ENCODE assay signal across 11 cellular contexts in genomic region chr16:2056681-2057407, GRCh38. TPM values are rescaled to one million over a fixed set of nuclear protein-coding genes. Genes with fewer than 3 reads are reported as not detected.
DNase-seq lines count a peak whose midpoint lies in the region; ATAC-seq and TF ChIP-seq lines count a peak whose summit lies in the region.
"Had no signal": no experiment of that assay in that cellular context is flagged by ENCODE, and none has a peak within 500 bp of the region (broad histone marks: within the 10 kb centered on the region; RNA-seq: fewer than 3 reads in every experiment).

No MANE protein-coding gene starts in this region.

- no peaks in the 10 kb centered on the region for H3K4me1 ChIP-seq in HEK293 (ENCODE audit: control insufficient read depth, insufficient read depth, low read length)
- H3K4me1 ChIP-seq: SJSA1 had no signal

- in situ Hi-C loops in brain microvascular endothelial cell (cut with HindIII; ENCODE audit: low pct_ligation_motif_present, low sequenced_read_pairs), result no loop called here

- peak in 10 of 14 donors; percentile 7 to 57 (median 22) for DNase-seq in C1 segment of cervical spinal cord (lab: John Stamatoyannopoulos, UW)
- no peak for DNase-seq in brain microvascular endothelial cell
- no peak for DNase-seq in NAMALWA (ENCODE audit: low spot score)
- no peak for DNase-seq in lower leg skin (ENCODE audit: low spot score in 2 of 2)
- no peak for DNase-seq in NCI-H187 (lab: John Stamatoyannopoulos, UW)
- DNase-seq: NCI-H1092 treated with DMSO at 0.1 percent for 48 hours; stimulated activated CD4-positive, alpha-beta T cell treated with anti-CD3 and anti-CD28 coated beads, Interleukin-4, amount 100 ng/mL, for 24 hours had no signal

- POLR2A ChIA-PET in HEK293 (lab: Yijun Ruan, JAX), result interaction anchor here (1.0 to 2.0 kb wide), 2 partner anchors 9 to 28 kb away, joined by 3 to 6 read pairs; partner anchors contain the start of genes NTHL1 and TSC2

- intact Hi-C loops in lower leg skin (cut with DNase I; ENCODE audit: low total_unique reads), result no loop called here

- H3K27me3 ChIP-seq in brain microvascular endothelial cell (replicated peaks), result no peaks in the 10 kb centered on the region
- H3K27me3 ChIP-seq: SJSA1 had no signal

- no peaks in the 10 kb centered on the region for H3K4me1 Mint-ChIP-seq in nephron

- H3K9me3 ChIP-seq in HEK293 (ENCODE audit: control insufficient read depth, insufficient read depth, low read depth, low read length), result no peaks in the 10 kb centered on the region
- H3K9me3 ChIP-seq: SJSA1 had no signal

- 89 to 91% methylated on average over 18 to 19 of the region's 19 CpGs for WGBS in lower leg skin, 2 donors

- no peaks in the 10 kb centered on the region for H3K9me3 Mint-ChIP-seq in nephron

- H3K27ac ChIP-seq in HEK293 (ENCODE audit: extremely low read depth, low read depth, low read length) (no peak overlapping the region), brain microvascular endothelial cell (no peak overlapping the region)
- H3K27ac ChIP-seq: SJSA1 had no signal

- no peak overlapping the region for H3K4me3 Mint-ChIP-seq in nephron

- peaks cover 4% of the 10 kb centered on the region for H3K27me3 Mint-ChIP-seq in nephron (ENCODE audit: low read depth)

- no peak for TF ChIP-seq POLR2A in lower leg skin (IDR thresholded peaks at IDR 0.05)

- CTCF ChIA-PET in HEK293 (lab: Yijun Ruan, JAX), result interaction anchor here (0.5 to 1.2 kb wide), 6 partner anchors 16 to 194 kb away, joined by 3 to 10 read pairs (median 4); no protein-coding TSS in a partner anchor

- peak overlapping the region in 2 of 3 experiments; percentile 28 to 41 for H3K27ac Mint-ChIP-seq in nephron

- peaks cover 18% of the 10 kb centered on the region for H3K36me3 Mint-ChIP-seq in nephron (ENCODE audit: low read depth)

- peak; percentile 56 for TF ChIP-seq CTCF in HEK293 (tag by site-specific recombination; IDR thresholded peaks at IDR 0.05)
- TF ChIP-seq CTCF in brain microvascular endothelial cell (IDR thresholded peaks at IDR 0.05; ENCODE audit: low read depth, low read length, missing control alignments), result peak; percentile 46
- TF ChIP-seq CTCF in nephron (IDR thresholded peaks at IDR 0.05; ENCODE audit: unreplicated experiment in 3 of 3), result peak; percentile 31 to 50 (median 42)
- no peak for TF ChIP-seq CTCF in lower leg skin (IDR thresholded peaks at IDR 0.05)

- H3K4me3 ChIP-seq in HEK293 (ENCODE audit: low read depth, low read length), result no peak overlapping the region
- no peak overlapping the region for H3K4me3 ChIP-seq in brain microvascular endothelial cell (ENCODE audit: low read depth, low read length)
- no peak overlapping the region for H3K4me3 ChIP-seq in lower leg skin (ENCODE audit: low read depth, poor library complexity, severe bottlenecking)
- H3K4me3 ChIP-seq: SJSA1 had no signal

- no peak for ATAC-seq in HG02571 (IDR thresholded peaks at IDR 0.05; ENCODE audit: unreplicated experiment)

- peaks cover 0 to 81% of the 10 kb centered on the region in 2 experiments; a peak in 2 of 3 replicates for H3K36me3 ChIP-seq in HEK293 (ENCODE audit: control insufficient read depth in 2 of 2, insufficient read depth in 1 of 2, low read length in 2 of 2)
- peaks cover 67% of the 10 kb centered on the region for H3K36me3 ChIP-seq in brain microvascular endothelial cell (replicated peaks)

TF ChIP-seq in HEK293, 187 proteins besides CTCF, POLR2A, EP300 and RAD21:
- peak; percentile 21; the same call in 1 of the 2 replicates for TF ChIP-seq ZNF600 (tag by site-specific recombination; IDR thresholded peaks at IDR 0.05)
- TF ChIP-seq ZNF596 (tag by site-specific recombination; IDR thresholded peaks at IDR 0.05), result no peak

RNA-seq across cellular contexts. Expression of gene TSC2, which starts 9.1 kb away (rescaled TPM):
- 100 to 1,000 TPM in 1 of 4 donors, 10 to 100 TPM in 3; 56.7 to 130 (median 65.1) TPM for total RNA-seq in lower leg skin

RNA-seq across cellular contexts. Expression of gene NTHL1, which starts 9.2 kb away (rescaled TPM):
- 10 to 100 TPM in 3 of 4 donors, 1 to 10 TPM in 1; 5.8 to 29.9 (median 21.5) TPM for total RNA-seq in lower leg skin

RNA-seq across cellular contexts. Expression of gene NHERF2, which starts 30.1 kb away (rescaled TPM):
- 10 to 100 TPM; 11.9 to 30.6 (median 27.3) TPM for total RNA-seq in lower leg skin

RNA-seq across cellular contexts. Expression of gene NPW, which starts 37.3 kb away (rescaled TPM):
- total RNA-seq in lower leg skin, result 1 to 10 TPM in 2 of 4 donors, under 1 TPM in 1, not detected in 1; 0.38 to 3.9 (median 1.6) TPM
- total RNA-seq: SJSA1 had no signal

RNA-seq across cellular contexts. Expression of gene ZNF598, which starts 47.2 kb away (rescaled TPM):
- 100 to 1,000 TPM in 2 of 4 donors, 10 to 100 TPM in 2; 56.1 to 117 (median 86.5) TPM for total RNA-seq in lower leg skin

Comparison
In these comparisons a context has a peak if more than half of its experiments do, and no peak if none do; other contexts are left out.
1. DNase-seq: peak in C1 segment of cervical spinal cord (10 of 14); none in brain microvascular endothelial cell (single experiment), NAMALWA (single experiment), lower leg skin (0 of 2) and NCI-H187 (0 of 2).
2. CTCF ChIP-seq: peak in HEK293 (single experiment), brain microvascular endothelial cell (single experiment) and nephron (3 of 3); none in lower leg skin (0 of 3).